15 cellular contexts compared by ENCODE assay signal in the genomic region with DNA sequence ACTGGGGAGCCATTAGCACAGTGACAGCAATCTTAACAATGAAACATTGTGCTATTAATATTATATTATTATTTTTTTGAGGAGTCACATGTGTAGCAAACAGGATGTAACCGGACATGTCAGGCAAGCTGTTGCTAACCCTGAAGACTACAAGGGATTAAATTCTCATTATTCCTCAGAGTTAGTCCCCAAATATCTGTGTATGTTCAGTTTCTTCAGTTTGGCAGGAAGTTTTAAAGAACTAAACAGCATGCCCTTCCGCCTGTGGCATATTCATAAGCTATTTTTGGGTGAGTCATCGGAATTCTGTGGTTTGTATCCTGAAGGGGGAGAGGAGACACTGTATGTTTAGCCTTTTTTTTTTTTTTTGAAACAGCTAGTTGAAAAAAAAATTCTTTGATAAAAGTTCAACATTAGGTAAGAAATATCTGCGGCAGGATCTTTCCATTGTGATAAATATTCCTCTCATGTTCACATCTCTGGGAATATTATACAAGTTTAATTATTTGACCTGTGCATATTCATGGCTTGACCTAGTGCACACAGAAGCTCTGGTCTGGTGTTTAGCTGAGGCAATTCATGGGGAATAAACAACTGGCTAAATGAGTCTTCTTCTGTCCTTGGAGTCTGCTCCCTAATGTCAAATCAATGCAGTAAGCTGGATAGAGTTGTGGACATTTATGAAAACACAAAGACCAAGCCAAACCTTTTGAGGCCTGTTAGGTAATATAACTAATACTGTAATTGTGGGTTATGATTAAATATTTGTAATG.
DNase-seq lines count a peak whose midpoint lies in the region; ATAC-seq and TF ChIP-seq lines count a peak whose summit lies in the region.
"Had no signal": no experiment of that assay in that cellular context is flagged by ENCODE, and none has a peak within 500 bp of the region (broad histone marks: within the 10 kb centered on the region; RNA-seq: fewer than 3 reads in every experiment).

No MANE protein-coding gene starts in this region.

- peaks cover 7% of the 10 kb centered on the region for H3K4me1 Mint-ChIP-seq in GM23338
- peaks cover 47% of the 10 kb centered on the region for H3K4me1 Mint-ChIP-seq in activated T-cell treated with anti-CD3 and anti-CD28 coated beads, Interleukin-2, amount 50 U/mL, for 24 hours (ENCODE audit: low read depth)

- no peaks in the 10 kb centered on the region for H3K36me3 ChIP-seq in GM23338 (ENCODE audit: insufficient read depth)
- H3K36me3 ChIP-seq in SJSA1: no peaks in the 10 kb centered on the region
- H3K36me3 ChIP-seq in psoas muscle (ENCODE audit: insufficient read depth in 1 of 2, low read depth in 1 of 2): no peaks in the 10 kb centered on the region

- intact Hi-C loops in psoas muscle (cut with DNase I): no loop called here

- no peaks in the 10 kb centered on the region for H4K20me1 ChIP-seq in GM23338 (replicated peaks; ENCODE audit: insufficient read depth)

- H3K27ac Mint-ChIP-seq in GM23338: 0 out of 2 replicates have a peak overlapping the region, but pooled peaks have one; percentile 18
- H3K27ac Mint-ChIP-seq in activated T-cell treated with anti-CD3 and anti-CD28 coated beads, Interleukin-2, amount 50 U/mL, for 24 hours: no peak overlapping the region
- H3K27ac Mint-ChIP-seq: activated T-cell treated with anti-CD3 and anti-CD28 coated beads, Interleukin-2, amount 50 U/mL, for 72 hours; memory B cell had no signal

- H3K27ac ChIP-seq in GM23338 (ENCODE audit: low read depth) (no peak overlapping the region), SJSA1 (peak overlapping the region; percentile 89), psoas muscle (no peak overlapping the region)

- H3K9me3 ChIP-seq in SJSA1 (replicated peaks) (no peaks in the 10 kb centered on the region), psoas muscle (no peaks in the 10 kb centered on the region)

- no peak for TF ChIP-seq CTCF in GM23338 (conservative IDR thresholded peaks at IDR 0.05; ENCODE audit: low read depth in 2 of 2)
- no peak for TF ChIP-seq CTCF in fibroblast of pulmonary artery (IDR thresholded peaks at IDR 0.05; ENCODE audit: low read length, missing control alignments)
- TF ChIP-seq CTCF in retinal pigment epithelial cell (conservative IDR thresholded peaks at IDR 0.05; ENCODE audit: low read depth, low read length): no peak
- TF ChIP-seq CTCF in psoas muscle (IDR thresholded peaks at IDR 0.05): no peak

- H3F3A ChIP-seq in GM23338 (replicated peaks; ENCODE audit: low read depth): no peaks in the 10 kb centered on the region

- peaks cover 7% of the 10 kb centered on the region; the same call in 1 of the 2 replicates for H3K4me1 ChIP-seq in GM23338 (ENCODE audit: insufficient read depth)
- peaks cover 58% of the 10 kb centered on the region for H3K4me1 ChIP-seq in SJSA1 (replicated peaks)
- no peaks in the 10 kb centered on the region for H3K4me1 ChIP-seq in psoas muscle

- H3K9me3 Mint-ChIP-seq in GM23338: no peaks in the 10 kb centered on the region
- H3K9me3 Mint-ChIP-seq in activated T-cell treated with anti-CD3 and anti-CD28 coated beads, Interleukin-2, amount 50 U/mL, for 24 hours: peaks cover 2% of the 10 kb centered on the region
- H3K9me3 Mint-ChIP-seq: activated T-cell treated with anti-CD3 and anti-CD28 coated beads, Interleukin-2, amount 50 U/mL, for 72 hours; memory B cell had no signal

- H3K4me2 ChIP-seq in GM23338: no peak overlapping the region

- ATAC-seq in GM23338 (no peak), psoas muscle (no peak), HG02970 (IDR thresholded peaks at IDR 0.05; ENCODE audit: low FRiP score, unreplicated experiment) (no peak)
- ATAC-seq: activated T-cell treated with anti-CD3 and anti-CD28 coated beads, Interleukin-2, amount 50 U/mL, for 72 hours had no signal

- no peaks in the 10 kb centered on the region for H3K27me3 Mint-ChIP-seq in GM23338 (ENCODE audit: insufficient read depth, low read depth, poor library complexity)
- H3K27me3 Mint-ChIP-seq in activated T-cell treated with anti-CD3 and anti-CD28 coated beads, Interleukin-2, amount 50 U/mL, for 24 hours: peaks cover 7% of the 10 kb centered on the region
- H3K27me3 Mint-ChIP-seq: memory B cell had no signal

- no peaks in the 10 kb centered on the region for H3K9me2 ChIP-seq in GM23338 (ENCODE audit: insufficient read depth)

- H3K4me3 Mint-ChIP-seq in GM23338: no peak overlapping the region
- H3K4me3 Mint-ChIP-seq in activated T-cell treated with anti-CD3 and anti-CD28 coated beads, Interleukin-2, amount 50 U/mL, for 24 hours: no peak overlapping the region
- H3K4me3 Mint-ChIP-seq: activated T-cell treated with anti-CD3 and anti-CD28 coated beads, Interleukin-2, amount 50 U/mL, for 72 hours; memory B cell had no signal

- no peak overlapping the region for H2AFZ ChIP-seq in GM23338

- 46 to 50% (median 50%) methylated on average over 4 of the region's 4 CpGs for WGBS in psoas muscle, 3 donors

- no peaks in the 10 kb centered on the region for H3K36me3 Mint-ChIP-seq in GM23338 (ENCODE audit: low read depth)
- no peaks in the 10 kb centered on the region for H3K36me3 Mint-ChIP-seq in activated T-cell treated with anti-CD3 and anti-CD28 coated beads, Interleukin-2, amount 50 U/mL, for 24 hours (ENCODE audit: low read depth)
- H3K36me3 Mint-ChIP-seq: memory B cell had no signal

- H3K4me3 ChIP-seq in GM23338 (no peak overlapping the region), SJSA1 (no peak overlapping the region), fibroblast of pulmonary artery (replicated peaks; ENCODE audit: low read depth, low read length) (no peak overlapping the region), retinal pigment epithelial cell (ENCODE audit: low read length) (no peak overlapping the region), psoas muscle (no peak overlapping the region)

- H3K27me3 ChIP-seq in GM23338 (ENCODE audit: insufficient read depth) (no peaks in the 10 kb centered on the region), SJSA1 (replicated peaks) (no peaks in the 10 kb centered on the region), psoas muscle (ENCODE audit: insufficient read depth in 3 of 3, low read length in 2 of 3) (no peaks in the 10 kb centered on the region)

- no peaks in the 10 kb centered on the region for H3K79me2 ChIP-seq in GM23338 (replicated peaks; ENCODE audit: insufficient read depth)

- DNase-seq in GM23338 (ENCODE audit: low spot score) (no peak), SJSA1 (ENCODE audit: low read depth in 1 of 2, low spot score in 2 of 2) (peak; percentile 58 to 91), fibroblast of pulmonary artery (ENCODE audit: low read depth) (peak; percentile 95), retinal pigment epithelial cell (ENCODE audit: low read depth) (peak; percentile 90), psoas muscle (no peak), iPS-NIHi7 (ENCODE audit: extremely low spot score) (no peak)
- DNase-seq in activated T-cell treated with anti-CD3 and anti-CD28 coated beads, Interleukin-2, amount 50 U/mL, for 24 hours: no peak
- DNase-seq: activated T-cell treated with anti-CD3 and anti-CD28 coated beads, Interleukin-2, amount 50 U/mL, for 72 hours; effector memory CD4-positive, alpha-beta T cell; GDM1; NCI-H2107; stimulated activated CD4-positive, alpha-beta T cell treated with anti-CD3 and anti-CD28 coated beads, Interleukin-2, amount 100 ng/mL, for 48 hours; T-helper 2 cell had no signal

TF ChIP-seq in GM23338, 12 proteins besides CTCF, POLR2A, EP300 and RAD21 (continues in another document):
- TF ChIP-seq JUNB (IDR thresholded peaks at IDR 0.05; ENCODE audit: unreplicated experiment) (no peak), ZNF331 (CRISPR knock-in tag; IDR thresholded peaks at IDR 0.05; ENCODE audit: low read depth) (no peak), ETS1 (IDR thresholded peaks at IDR 0.05) (no peak), NANOG (IDR thresholded peaks at IDR 0.05; ENCODE audit: borderline replicate concordance) (no peak), ZNF114 (CRISPR knock-in tag; IDR thresholded peaks at IDR 0.05) (no peak)
- TF ChIP-seq, protein P1, sequence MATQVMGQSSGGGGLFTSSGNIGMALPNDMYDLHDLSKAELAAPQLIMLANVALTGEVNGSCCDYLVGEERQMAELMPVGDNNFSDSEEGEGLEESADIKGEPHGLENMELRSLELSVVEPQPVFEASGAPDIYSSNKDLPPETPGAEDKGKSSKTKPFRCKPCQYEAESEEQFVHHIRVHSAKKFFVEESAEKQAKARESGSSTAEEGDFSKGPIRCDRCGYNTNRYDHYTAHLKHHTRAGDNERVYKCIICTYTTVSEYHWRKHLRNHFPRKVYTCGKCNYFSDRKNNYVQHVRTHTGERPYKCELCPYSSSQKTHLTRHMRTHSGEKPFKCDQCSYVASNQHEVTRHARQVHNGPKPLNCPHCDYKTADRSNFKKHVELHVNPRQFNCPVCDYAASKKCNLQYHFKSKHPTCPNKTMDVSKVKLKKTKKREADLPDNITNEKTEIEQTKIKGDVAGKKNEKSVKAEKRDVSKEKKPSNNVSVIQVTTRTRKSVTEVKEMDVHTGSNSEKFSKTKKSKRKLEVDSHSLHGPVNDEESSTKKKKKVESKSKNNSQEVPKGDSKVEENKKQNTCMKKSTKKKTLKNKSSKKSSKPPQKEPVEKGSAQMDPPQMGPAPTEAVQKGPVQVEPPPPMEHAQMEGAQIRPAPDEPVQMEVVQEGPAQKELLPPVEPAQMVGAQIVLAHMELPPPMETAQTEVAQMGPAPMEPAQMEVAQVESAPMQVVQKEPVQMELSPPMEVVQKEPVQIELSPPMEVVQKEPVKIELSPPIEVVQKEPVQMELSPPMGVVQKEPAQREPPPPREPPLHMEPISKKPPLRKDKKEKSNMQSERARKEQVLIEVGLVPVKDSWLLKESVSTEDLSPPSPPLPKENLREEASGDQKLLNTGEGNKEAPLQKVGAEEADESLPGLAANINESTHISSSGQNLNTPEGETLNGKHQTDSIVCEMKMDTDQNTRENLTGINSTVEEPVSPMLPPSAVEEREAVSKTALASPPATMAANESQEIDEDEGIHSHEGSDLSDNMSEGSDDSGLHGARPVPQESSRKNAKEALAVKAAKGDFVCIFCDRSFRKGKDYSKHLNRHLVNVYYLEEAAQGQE (IDR thresholded peaks at IDR 0.05; ENCODE audit: unreplicated experiment): no peak

Comparison
In these comparisons a context has a peak if more than half of its experiments do, and no peak if none do; other contexts are left out.
1. DNase-seq: peak in SJSA1 (2 of 2), fibroblast of pulmonary artery (single experiment) and retinal pigment epithelial cell (single experiment); none in GM23338 (single experiment), activated T-cell treated with anti-CD3 and anti-CD28 coated beads, Interleukin-2, amount 50 U/mL, for 24 hours (single experiment), psoas muscle (0 of 2) and iPS-NIHi7 (single experiment).